Comparison of ENCODE assay signal across 9 cellular contexts in genomic region chr2:73282924-73283544, GRCh38. TPM values are rescaled to one million over a fixed set of nuclear protein-coding genes. Genes with fewer than 3 reads are reported as not detected.
A peak's percentile ranks its signal among the peaks of the same experiment; 100 is the strongest.
DNase-seq lines count a peak whose midpoint lies in the region; ATAC-seq and TF ChIP-seq lines count a peak whose summit lies in the region.
"Had no signal": no experiment of that assay in that cellular context is flagged by ENCODE, and none has a peak within 500 bp of the region (broad histone marks: within the 10 kb centered on the region; RNA-seq: fewer than 3 reads in every experiment).

No MANE protein-coding gene starts in this region.

- POLR2A ChIA-PET in BJ (lab: Charles Lee), result no interaction called here
- POLR2A ChIA-PET in HEK293 (lab: Yijun Ruan, JAX), result no interaction called here

- H3K9me3 ChIP-seq in HEK293 (ENCODE audit: control insufficient read depth, insufficient read depth, low read depth, low read length) (no peaks in the 10 kb centered on the region), lower lobe of right lung (no peaks in the 10 kb centered on the region)

- peaks cover 8% of the 10 kb centered on the region for H3K4me1 ChIP-seq in HEK293 (ENCODE audit: control insufficient read depth, insufficient read depth, low read length)
- peaks cover 8% of the 10 kb centered on the region for H3K4me1 ChIP-seq in lower lobe of right lung

- H3K4me3 ChIP-seq in BJ (ENCODE audit: low read depth, low read length) (peak overlapping the region; percentile 75), HEK293 (ENCODE audit: low read depth, low read length) (peak overlapping the region; percentile 55), lower lobe of right lung (peak overlapping the region; percentile 69)

- DNase-seq in BJ (ENCODE audit: low read depth) (no peak), lower lobe of right lung (no peak), GM10266 (ENCODE audit: extremely low spot score) (no peak)
- no peak for DNase-seq in activated T-helper 2 cell treated with anti-CD3 and anti-CD28 coated beads, Interferon-gamma antibody, Interleukin-2, Interleukin-4, amounts not matched to agents 10 μg/mL and 5 μg/mL and 100 μg/mL, durations not matched to agents 14 hours and 24 hours and 36 hours (ENCODE audit: low spot score)
- no peak for DNase-seq in NK-92 treated with Interleukin-12 subunit alpha and Interleukin-12 subunit beta, amount 100 ng/mL, for 24 hours (lab: John Stamatoyannopoulos, UW)
- DNase-seq: NCI-H510A treated with DMSO at 0.1 percent for 48 hours had no signal

- peaks cover 13% of the 10 kb centered on the region for H3K4me1 Mint-ChIP-seq in activated T-helper 2 cell treated with anti-CD3 and anti-CD28 coated beads, Interferon-gamma antibody, Interleukin-2, Interleukin-4, amounts not matched to agents 10 μg/mL and 5 μg/mL and 100 μg/mL, durations not matched to agents 14 hours and 24 hours and 36 hours (ENCODE audit: low read depth)

- H3K27ac ChIP-seq in HEK293 (ENCODE audit: extremely low read depth, low read depth, low read length), result no peak overlapping the region
- no peak overlapping the region for H3K27ac ChIP-seq in lower lobe of right lung

- TF ChIP-seq CTCF in BJ (IDR thresholded peaks at IDR 0.05; ENCODE audit: insufficient read depth, low read depth, low read length) (no peak), HEK293 (tag by site-specific recombination; IDR thresholded peaks at IDR 0.05) (no peak), lower lobe of right lung (IDR thresholded peaks at IDR 0.05) (no peak), GM10266 (IDR thresholded peaks at IDR 0.05; ENCODE audit: control insufficient read depth, insufficient read depth, low read depth, missing control alignments) (no peak)

- H3K9me3 Mint-ChIP-seq in activated T-helper 2 cell treated with anti-CD3 and anti-CD28 coated beads, Interferon-gamma antibody, Interleukin-2, Interleukin-4, amounts not matched to agents 10 μg/mL and 5 μg/mL and 100 μg/mL, durations not matched to agents 14 hours and 24 hours and 36 hours, result no peaks in the 10 kb centered on the region

- H3K4me3 Mint-ChIP-seq in activated T-helper 2 cell treated with anti-CD3 and anti-CD28 coated beads, Interferon-gamma antibody, Interleukin-2, Interleukin-4, amounts not matched to agents 10 μg/mL and 5 μg/mL and 100 μg/mL, durations not matched to agents 14 hours and 24 hours and 36 hours (ENCODE audit: low read depth), result peak overlapping the region; percentile 78

- CTCF ChIA-PET in BJ (lab: Yijun Ruan, JAX) (no interaction called here), HEK293 (lab: Yijun Ruan, JAX) (no interaction called here)

- H3K27ac Mint-ChIP-seq in activated T-helper 2 cell treated with anti-CD3 and anti-CD28 coated beads, Interferon-gamma antibody, Interleukin-2, Interleukin-4, amounts not matched to agents 10 μg/mL and 5 μg/mL and 100 μg/mL, durations not matched to agents 14 hours and 24 hours and 36 hours, result peak overlapping the region; percentile 53

- intact Hi-C loops in activated T-helper 2 cell treated with anti-CD3 and anti-CD28 coated beads, Interferon-gamma antibody, Interleukin-2, Interleukin-4, amounts not matched to agents 10 μg/mL and 5 μg/mL and 100 μg/mL, durations not matched to agents 14 hours and 24 hours and 36 hours (cut with micrococcal nuclease), result loop anchor here (2.0 kb wide), 1 partner anchor 48 kb away; the partner anchor contains the start of gene CCT7
- intact Hi-C loops in lower lobe of right lung (cut with DNase I), result no loop called here

- peaks cover 13% of the 10 kb centered on the region for H3K27me3 ChIP-seq in BJ (ENCODE audit: control insufficient read depth, insufficient read depth, low read length)
- peaks cover 29% of the 10 kb centered on the region for H3K27me3 ChIP-seq in lower lobe of right lung (ENCODE audit: low read depth)

- no peak for ATAC-seq in lower lobe of right lung
- ATAC-seq in GM18867 (IDR thresholded peaks at IDR 0.05; ENCODE audit: unreplicated experiment), result no peak
- ATAC-seq in HG02885 (IDR thresholded peaks at IDR 0.05; ENCODE audit: poor library complexity, unreplicated experiment), result no peak

- H3K36me3 ChIP-seq in BJ (ENCODE audit: control insufficient read depth, insufficient read depth, low read length) (no peaks in the 10 kb centered on the region), HEK293 (ENCODE audit: control insufficient read depth in 2 of 2, insufficient read depth in 1 of 2, low read length in 2 of 2) (peaks cover 0 to 11% of the 10 kb centered on the region in 2 experiments; a peak in 1 of 3 replicates), lower lobe of right lung (no peaks in the 10 kb centered on the region)

- H3K27me3 Mint-ChIP-seq in activated T-helper 2 cell treated with anti-CD3 and anti-CD28 coated beads, Interferon-gamma antibody, Interleukin-2, Interleukin-4, amounts not matched to agents 10 μg/mL and 5 μg/mL and 100 μg/mL, durations not matched to agents 14 hours and 24 hours and 36 hours (ENCODE audit: low read depth), result peaks cover 14% of the 10 kb centered on the region

- H3K36me3 Mint-ChIP-seq in activated T-helper 2 cell treated with anti-CD3 and anti-CD28 coated beads, Interferon-gamma antibody, Interleukin-2, Interleukin-4, amounts not matched to agents 10 μg/mL and 5 μg/mL and 100 μg/mL, durations not matched to agents 14 hours and 24 hours and 36 hours (ENCODE audit: low read depth), result peaks cover 5% of the 10 kb centered on the region

TF ChIP-seq in HEK293, 187 proteins besides CTCF, POLR2A, EP300 and RAD21 (continues in another document):
- TF ChIP-seq ZNF645 (tag by site-specific recombination; IDR thresholded peaks at IDR 0.05) (no peak), ZFP37 (tag by site-specific recombination; IDR thresholded peaks at IDR 0.05) (no peak), ZNF221 (tag by site-specific recombination; IDR thresholded peaks at IDR 0.05; ENCODE audit: borderline replicate concordance) (no peak), OSR2 (tag by site-specific recombination; IDR thresholded peaks at IDR 0.05) (no peak), ZSCAN16 (tag by site-specific recombination; IDR thresholded peaks at IDR 0.05) (no peak), SALL2 (tag by site-specific recombination; IDR thresholded peaks at IDR 0.05; ENCODE audit: borderline replicate concordance) (no peak), ZSCAN4 (tag by site-specific recombination; IDR thresholded peaks at IDR 0.05) (no peak)

RNA-seq across cellular contexts. Expression of gene FBXO41, which starts 1.2 kb away (rescaled TPM):
- 1.9 and 2.4 TPM in 2 replicates for polyA plus RNA-seq in BJ (2011; rRNA removed)
- polyA minus RNA-seq in BJ (2011; rRNA and poly(A)+ RNA removed), result 1.6 and 1.8 TPM in 2 replicates
- total RNA-seq in activated T-helper 2 cell treated with anti-CD3 and anti-CD28 coated beads, Interferon-gamma antibody, Interleukin-2, Interleukin-4, amounts not matched to agents 10 μg/mL and 5 μg/mL and 100 μg/mL, durations not matched to agents 14 hours and 24 hours and 36 hours, result 25.3 and 25.7 TPM in 2 replicates
- 2.9 TPM for total RNA-seq in lower lobe of right lung

RNA-seq across cellular contexts. Expression of gene EGR4, which starts 10.3 kb away (rescaled TPM):
- not detected in 2 replicates for polyA plus RNA-seq in BJ (2011; rRNA removed)
- polyA minus RNA-seq in BJ (2011; rRNA and poly(A)+ RNA removed), result not detected in 2 replicates
- total RNA-seq in activated T-helper 2 cell treated with anti-CD3 and anti-CD28 coated beads, Interferon-gamma antibody, Interleukin-2, Interleukin-4, amounts not matched to agents 10 μg/mL and 5 μg/mL and 100 μg/mL, durations not matched to agents 14 hours and 24 hours and 36 hours, result 0.46 and 0.53 TPM in 2 replicates
- total RNA-seq in lower lobe of right lung, result not detected

RNA-seq across cellular contexts. Expression of gene CCT7, which starts 48.9 kb away (rescaled TPM):
- 254 and 285 TPM in 2 replicates for polyA plus RNA-seq in BJ (2011; rRNA removed)
- 192 and 323 TPM in 2 replicates for polyA minus RNA-seq in BJ (2011; rRNA and poly(A)+ RNA removed)
- 562 and 584 TPM in 2 replicates for total RNA-seq in activated T-helper 2 cell treated with anti-CD3 and anti-CD28 coated beads, Interferon-gamma antibody, Interleukin-2, Interleukin-4, amounts not matched to agents 10 μg/mL and 5 μg/mL and 100 μg/mL, durations not matched to agents 14 hours and 24 hours and 36 hours
- total RNA-seq in lower lobe of right lung, result 151 TPM

RNA-seq across cellular contexts. Expression of gene PRADC1, which starts 50.0 kb away (rescaled TPM):
- 19.4 and 19.7 TPM in 2 replicates for polyA plus RNA-seq in BJ (2011; rRNA removed)
- polyA minus RNA-seq in BJ (2011; rRNA and poly(A)+ RNA removed), result 13.6 and 16.9 TPM in 2 replicates
- 10.5 and 11.4 TPM in 2 replicates for total RNA-seq in activated T-helper 2 cell treated with anti-CD3 and anti-CD28 coated beads, Interferon-gamma antibody, Interleukin-2, Interleukin-4, amounts not matched to agents 10 μg/mL and 5 μg/mL and 100 μg/mL, durations not matched to agents 14 hours and 24 hours and 36 hours
- 14.8 TPM for total RNA-seq in lower lobe of right lung
